In genomic region chr2:76544901-76545300, GRCh38 we compare ENCODE assay signal across 36 cellular contexts.
"Had no signal": no experiment of that assay in that cellular context is flagged by ENCODE, and none has a peak within 500 bp of the region (broad histone marks: within the 10 kb centered on the region; RNA-seq: fewer than 3 reads in every experiment).

No MANE protein-coding gene starts in this region.

- DNase-seq: activated CD4-positive, alpha-beta memory T cell treated with anti-CD3 and anti-CD28 coated beads, Interleukin-2, amount 10 ng/mL, durations not matched to agents 7 days and 5 days; activated CD4-positive, alpha-beta T cell treated with anti-CD3 and anti-CD28 coated beads for 1 hour; activated CD4-positive, alpha-beta T cell treated with anti-CD3 and anti-CD28 coated beads for 36 hours; activated CD4-positive, alpha-beta T cell treated with anti-CD3 and anti-CD28 coated beads for 48 hours; activated CD4-positive, alpha-beta T cell treated with anti-CD3 and anti-CD28 coated beads, Interleukin-2, amount 10 ng/mL, durations not matched to agents 7 days and 5 days; activated CD4-positive, alpha-beta T cell treated with anti-CD3 and anti-CD28 coated beads, Interleukin-2, amount 50 U/mL, for 48 hours; activated CD4-positive, CD25-positive, alpha-beta regulatory T cell; activated CD8-positive, alpha-beta memory T cell treated with anti-CD3 and anti-CD28 coated beads for 24 hours; activated CD8-positive, alpha-beta memory T cell treated with anti-CD3 and anti-CD28 coated beads, Interleukin-2, amount 10 ng/mL, durations not matched to agents 7 days and 5 days; activated CD8-positive, alpha-beta memory T cell treated with anti-CD3 and anti-CD28 coated beads, Interleukin-2, amount 50 U/mL, for 48 hours; activated CD8-positive, alpha-beta T cell treated with anti-CD3 and anti-CD28 coated beads, Interleukin-2, amount 10 ng/mL, durations not matched to agents 7 days and 5 days; activated effector memory CD4-positive, alpha-beta T cell treated with Interleukin-2 at 50 U/mL for 16 hours; activated gamma-delta T cell; activated naive CD4-positive, alpha-beta T cell treated with anti-CD3 and anti-CD28 coated beads, Interleukin-2, amount 10 ng/mL, durations not matched to agents 7 days and 5 days; activated naive CD4-positive, alpha-beta T cell treated with Interleukin-2 at 50 U/mL for 16 hours; activated naive CD8-positive, alpha-beta T cell treated with anti-CD3 and anti-CD28 coated beads, Interleukin-2, amount 10 ng/mL, durations not matched to agents 7 days and 5 days; activated naive CD8-positive, alpha-beta T cell treated with anti-CD3 and anti-CD28 coated beads, Interleukin-2, amount 50 U/mL, for 24 hours; activated T-cell treated with anti-CD3 and anti-CD28 coated beads, Interleukin-2, amount 50 U/mL, for 24 hours; activated T-cell treated with anti-CD3 and anti-CD28 coated beads, Interleukin-2, amount 50 U/mL, for 48 hours; amygdala; anterior cingulate cortex; caudate nucleus; cerebellar nuclear complex; T-helper 2 cell; T-helper 9 cell had no signal

- H3K27ac Mint-ChIP-seq: activated CD4-positive, alpha-beta memory T cell treated with anti-CD3 and anti-CD28 coated beads, Interleukin-2, amount 10 ng/mL, durations not matched to agents 7 days and 5 days; activated CD4-positive, alpha-beta T cell treated with anti-CD3 and anti-CD28 coated beads for 36 hours; activated CD4-positive, alpha-beta T cell treated with anti-CD3 and anti-CD28 coated beads, Interleukin-2, amount 10 ng/mL, durations not matched to agents 7 days and 5 days; activated CD8-positive, alpha-beta memory T cell treated with anti-CD3 and anti-CD28 coated beads, Interleukin-2, amount 10 ng/mL, durations not matched to agents 7 days and 5 days; activated CD8-positive, alpha-beta T cell treated with anti-CD3 and anti-CD28 coated beads, Interleukin-2, amount 10 ng/mL, durations not matched to agents 7 days and 5 days; activated naive CD4-positive, alpha-beta T cell treated with anti-CD3 and anti-CD28 coated beads, Interleukin-2, amount 10 ng/mL, durations not matched to agents 7 days and 5 days; activated naive CD4-positive, alpha-beta T cell treated with anti-CD3 and anti-CD28 coated beads, Interleukin-2, amount 50 U/mL, for 24 hours; activated naive CD8-positive, alpha-beta T cell; activated naive CD8-positive, alpha-beta T cell treated with anti-CD3 and anti-CD28 coated beads, Interleukin-2, amount 10 ng/mL, durations not matched to agents 7 days and 5 days; activated naive CD8-positive, alpha-beta T cell treated with anti-CD3 and anti-CD28 coated beads, Interleukin-2, amount 50 U/mL, for 24 hours; activated T-cell treated with anti-CD3 and anti-CD28 coated beads, Interleukin-2, amount 50 U/mL, for 24 hours; activated T-helper 2 cell treated with anti-CD3 and anti-CD28 coated beads, Interferon-gamma antibody, Interleukin-2, Interleukin-4, amounts not matched to agents 10 μg/mL and 5 μg/mL and 100 μg/mL, durations not matched to agents 14 hours and 24 hours and 36 hours; brain; T-helper 1 cell treated with Interleukin-12 subunit alpha and Interleukin-12 subunit beta and Interleukin-4 antibody, amounts not matched to agents 30 μg/mL and 1 μg/mL, for 36 hours; T-helper 2 cell treated with Interferon-gamma antibody and Interleukin-4, amounts not matched to agents 5 μg/mL and 100 μg/mL, for 36 hours had no signal

- H3K36me3 ChIP-seq: ascending aorta, cardiac muscle cell had no signal

- H3K4me3 Mint-ChIP-seq: activated CD4-positive, alpha-beta memory T cell treated with anti-CD3 and anti-CD28 coated beads, Interleukin-2, amount 10 ng/mL, durations not matched to agents 7 days and 5 days; activated CD4-positive, alpha-beta T cell treated with anti-CD3 and anti-CD28 coated beads for 36 hours; activated CD4-positive, alpha-beta T cell treated with anti-CD3 and anti-CD28 coated beads, Interleukin-2, amount 10 ng/mL, durations not matched to agents 7 days and 5 days; activated CD8-positive, alpha-beta memory T cell treated with anti-CD3 and anti-CD28 coated beads, Interleukin-2, amount 10 ng/mL, durations not matched to agents 7 days and 5 days; activated CD8-positive, alpha-beta T cell treated with anti-CD3 and anti-CD28 coated beads, Interleukin-2, amount 10 ng/mL, durations not matched to agents 7 days and 5 days; activated naive CD4-positive, alpha-beta T cell treated with anti-CD3 and anti-CD28 coated beads, Interleukin-2, amount 10 ng/mL, durations not matched to agents 7 days and 5 days; activated naive CD4-positive, alpha-beta T cell treated with anti-CD3 and anti-CD28 coated beads, Interleukin-2, amount 50 U/mL, for 24 hours; activated naive CD8-positive, alpha-beta T cell; activated naive CD8-positive, alpha-beta T cell treated with anti-CD3 and anti-CD28 coated beads, Interleukin-2, amount 10 ng/mL, durations not matched to agents 7 days and 5 days; activated naive CD8-positive, alpha-beta T cell treated with anti-CD3 and anti-CD28 coated beads, Interleukin-2, amount 50 U/mL, for 24 hours; activated T-cell treated with anti-CD3 and anti-CD28 coated beads, Interleukin-2, amount 50 U/mL, for 24 hours; brain; central memory CD8-positive, alpha-beta T cell; T-helper 1 cell treated with Interleukin-12 subunit alpha and Interleukin-12 subunit beta and Interleukin-4 antibody, amounts not matched to agents 30 μg/mL and 1 μg/mL, for 36 hours; T-helper 2 cell treated with Interferon-gamma antibody and Interleukin-4, amounts not matched to agents 5 μg/mL and 100 μg/mL, for 36 hours had no signal

- H3K27me3 ChIP-seq: ascending aorta, cardiac muscle cell had no signal

- ATAC-seq: activated CD4-positive, alpha-beta T cell treated with anti-CD3 and anti-CD28 coated beads for 36 hours; activated CD4-positive, CD25-positive, alpha-beta regulatory T cell treated with anti-CD3 and anti-CD28 coated beads, Interleukin-2, amount 50 U/mL, for 24 hours; activated CD8-positive, alpha-beta memory T cell treated with anti-CD3 and anti-CD28 coated beads, Interleukin-2, amount 10 ng/mL, durations not matched to agents 7 days and 5 days; activated CD8-positive, alpha-beta T cell treated with anti-CD3 and anti-CD28 coated beads, Interleukin-2, amount 10 ng/mL, durations not matched to agents 7 days and 5 days; activated naive CD8-positive, alpha-beta T cell treated with anti-CD3 and anti-CD28 coated beads, Interleukin-2, amount 50 U/mL, for 24 hours had no signal

- H3K4me1 ChIP-seq: ascending aorta had no signal

- H3K36me3 Mint-ChIP-seq: activated CD8-positive, alpha-beta memory T cell treated with anti-CD3 and anti-CD28 coated beads, Interleukin-2, amount 10 ng/mL, durations not matched to agents 7 days and 5 days; activated naive CD4-positive, alpha-beta T cell treated with anti-CD3 and anti-CD28 coated beads, Interleukin-2, amount 10 ng/mL, durations not matched to agents 7 days and 5 days; activated naive CD4-positive, alpha-beta T cell treated with anti-CD3 and anti-CD28 coated beads, Interleukin-2, amount 50 U/mL, for 24 hours; activated naive CD8-positive, alpha-beta T cell; activated naive CD8-positive, alpha-beta T cell treated with anti-CD3 and anti-CD28 coated beads, Interleukin-2, amount 10 ng/mL, durations not matched to agents 7 days and 5 days; brain had no signal

- H3K4me3 ChIP-seq: ascending aorta, cardiac muscle cell had no signal

- H3K27me3 Mint-ChIP-seq: activated CD4-positive, alpha-beta memory T cell treated with anti-CD3 and anti-CD28 coated beads, Interleukin-2, amount 10 ng/mL, durations not matched to agents 7 days and 5 days; activated CD4-positive, alpha-beta T cell treated with anti-CD3 and anti-CD28 coated beads for 36 hours; activated CD4-positive, alpha-beta T cell treated with anti-CD3 and anti-CD28 coated beads, Interleukin-2, amount 10 ng/mL, durations not matched to agents 7 days and 5 days; activated CD8-positive, alpha-beta memory T cell treated with anti-CD3 and anti-CD28 coated beads, Interleukin-2, amount 10 ng/mL, durations not matched to agents 7 days and 5 days; activated naive CD4-positive, alpha-beta T cell treated with anti-CD3 and anti-CD28 coated beads, Interleukin-2, amount 10 ng/mL, durations not matched to agents 7 days and 5 days; activated naive CD4-positive, alpha-beta T cell treated with anti-CD3 and anti-CD28 coated beads, Interleukin-2, amount 50 U/mL, for 24 hours; activated naive CD8-positive, alpha-beta T cell; activated naive CD8-positive, alpha-beta T cell treated with anti-CD3 and anti-CD28 coated beads, Interleukin-2, amount 10 ng/mL, durations not matched to agents 7 days and 5 days; activated naive CD8-positive, alpha-beta T cell treated with anti-CD3 and anti-CD28 coated beads, Interleukin-2, amount 50 U/mL, for 24 hours; activated T-cell treated with anti-CD3 and anti-CD28 coated beads, Interleukin-2, amount 50 U/mL, for 24 hours; brain; central memory CD8-positive, alpha-beta T cell had no signal

- H3K9me3 Mint-ChIP-seq: activated CD4-positive, alpha-beta T cell treated with anti-CD3 and anti-CD28 coated beads, Interleukin-2, amount 10 ng/mL, durations not matched to agents 7 days and 5 days; activated naive CD8-positive, alpha-beta T cell treated with anti-CD3 and anti-CD28 coated beads, Interleukin-2, amount 10 ng/mL, durations not matched to agents 7 days and 5 days; brain had no signal

- H3K27ac ChIP-seq: ascending aorta, cardiac muscle cell, VCaP had no signal

- H3K4me1 Mint-ChIP-seq: activated CD4-positive, alpha-beta memory T cell treated with anti-CD3 and anti-CD28 coated beads, Interleukin-2, amount 10 ng/mL, durations not matched to agents 7 days and 5 days; activated CD4-positive, alpha-beta T cell treated with anti-CD3 and anti-CD28 coated beads for 36 hours; activated CD4-positive, alpha-beta T cell treated with anti-CD3 and anti-CD28 coated beads, Interleukin-2, amount 10 ng/mL, durations not matched to agents 7 days and 5 days; activated CD8-positive, alpha-beta memory T cell treated with anti-CD3 and anti-CD28 coated beads, Interleukin-2, amount 10 ng/mL, durations not matched to agents 7 days and 5 days; activated naive CD4-positive, alpha-beta T cell treated with anti-CD3 and anti-CD28 coated beads, Interleukin-2, amount 10 ng/mL, durations not matched to agents 7 days and 5 days; activated naive CD4-positive, alpha-beta T cell treated with anti-CD3 and anti-CD28 coated beads, Interleukin-2, amount 50 U/mL, for 24 hours; activated naive CD8-positive, alpha-beta T cell treated with anti-CD3 and anti-CD28 coated beads, Interleukin-2, amount 10 ng/mL, durations not matched to agents 7 days and 5 days; activated naive CD8-positive, alpha-beta T cell treated with anti-CD3 and anti-CD28 coated beads, Interleukin-2, amount 50 U/mL, for 24 hours; brain; central memory CD8-positive, alpha-beta T cell had no signal
